19 cellular contexts compared by ENCODE assay signal in the genomic region with DNA sequence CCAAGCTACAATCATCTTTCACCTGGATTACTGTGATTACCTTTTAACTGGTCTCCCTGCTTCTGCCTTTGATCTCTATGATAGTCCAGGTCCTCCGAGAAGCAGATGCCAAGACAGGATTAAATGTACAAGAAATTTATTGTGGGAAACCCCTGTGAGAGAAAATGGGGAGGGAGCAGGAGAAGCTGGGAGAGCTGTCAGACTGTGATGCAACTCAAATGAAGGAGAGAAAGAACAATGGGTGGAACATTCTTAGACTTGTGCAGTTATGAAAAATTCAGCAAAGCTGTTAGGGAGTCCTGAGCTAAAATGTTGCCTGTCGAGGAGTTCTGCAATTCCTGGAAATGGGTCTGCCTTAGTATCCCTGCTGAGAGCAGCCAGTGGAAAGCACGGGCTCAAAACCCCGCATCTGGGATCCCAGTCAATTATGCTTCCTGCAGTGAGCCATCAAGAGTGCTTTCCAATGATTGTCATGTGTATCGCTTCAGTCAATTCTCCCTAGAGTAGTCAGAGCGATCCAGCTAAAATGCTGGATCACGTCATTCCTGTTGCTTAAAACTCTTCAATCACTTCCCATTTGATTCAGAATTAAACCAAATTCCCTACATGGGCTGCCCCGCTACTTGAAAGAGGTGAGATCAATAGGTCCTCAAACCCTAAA.
"Had no signal": no experiment of that assay in that cellular context is flagged by ENCODE, and none has a peak within 500 bp of the region (broad histone marks: within the 10 kb centered on the region; RNA-seq: fewer than 3 reads in every experiment).

No MANE protein-coding gene starts in this region.

- H3K9me3 Mint-ChIP-seq: activated T-cell treated with anti-CD3 and anti-CD28 coated beads, Interleukin-2, amount 50 U/mL, for 72 hours; central memory CD8-positive, alpha-beta T cell; effector memory CD8-positive, alpha-beta T cell; natural killer cell had no signal

- H3K4me3 ChIP-seq: tibial nerve, vagina had no signal

- H3K36me3 ChIP-seq: brain microvascular endothelial cell, tibial nerve, vagina had no signal

- DNase-seq: activated CD4-positive, alpha-beta memory T cell treated with anti-CD3 and anti-CD28 coated beads, Interleukin-2, amount 10 ng/mL, durations not matched to agents 7 days and 5 days; activated CD8-positive, alpha-beta memory T cell treated with anti-CD3 and anti-CD28 coated beads, Interleukin-2, amount 50 U/mL, for 48 hours; activated gamma-delta T cell; activated T-cell treated with anti-CD3 and anti-CD28 coated beads, Interleukin-2, amount 50 U/mL, for 72 hours; amygdala; effector memory CD8-positive, alpha-beta T cell; natural killer cell; nucleus accumbens; posterior cingulate gyrus; retina; stimulated activated CD4-positive, alpha-beta T cell treated with anti-CD3 and anti-CD28 coated beads, Interleukin-4, amount 100 ng/mL, for 1 hour; stimulated activated naive B cell treated with anti-CD40 and anti-IgM and Interleukin-4, amounts not matched to agents 10 μg/mL and 1 μg/mL and 100 μg/mL, for 72 hours; T-helper 1 cell had no signal

- H3K27ac ChIP-seq: tibial nerve, vagina, VCaP had no signal

- H3K9me3 ChIP-seq: tibial nerve, vagina had no signal

- H3K27ac Mint-ChIP-seq: activated CD4-positive, alpha-beta memory T cell treated with anti-CD3 and anti-CD28 coated beads, Interleukin-2, amount 10 ng/mL, durations not matched to agents 7 days and 5 days; activated naive CD4-positive, alpha-beta T cell treated with anti-CD3 and anti-CD28 coated beads, Interleukin-2, amount 50 U/mL, for 72 hours; activated T-cell treated with anti-CD3 and anti-CD28 coated beads, Interleukin-2, amount 50 U/mL, for 72 hours; stimulated activated naive B cell treated with anti-CD40 and anti-IgM and Interleukin-4, amounts not matched to agents 10 μg/mL and 1 μg/mL and 100 μg/mL, for 72 hours had no signal

- H3K27me3 ChIP-seq: brain microvascular endothelial cell, tibial nerve, vagina had no signal

- ATAC-seq: activated naive CD4-positive, alpha-beta T cell treated with anti-CD3 and anti-CD28 coated beads, Interleukin-2, amount 50 U/mL, for 72 hours; activated T-cell treated with anti-CD3 and anti-CD28 coated beads, Interleukin-2, amount 50 U/mL, for 72 hours; effector memory CD8-positive, alpha-beta T cell; natural killer cell; stimulated activated naive B cell treated with anti-CD40 and anti-IgM and Interleukin-4, amounts not matched to agents 10 μg/mL and 1 μg/mL and 100 μg/mL, for 72 hours had no signal

- H3K4me3 Mint-ChIP-seq: activated CD4-positive, alpha-beta memory T cell treated with anti-CD3 and anti-CD28 coated beads, Interleukin-2, amount 10 ng/mL, durations not matched to agents 7 days and 5 days; activated T-cell treated with anti-CD3 and anti-CD28 coated beads, Interleukin-2, amount 50 U/mL, for 72 hours; central memory CD8-positive, alpha-beta T cell; effector memory CD8-positive, alpha-beta T cell; natural killer cell; stimulated activated naive B cell treated with anti-CD40 and anti-IgM and Interleukin-4, amounts not matched to agents 10 μg/mL and 1 μg/mL and 100 μg/mL, for 72 hours had no signal

- H3K4me1 ChIP-seq: vagina had no signal

- H3K27me3 Mint-ChIP-seq: activated CD4-positive, alpha-beta memory T cell treated with anti-CD3 and anti-CD28 coated beads, Interleukin-2, amount 10 ng/mL, durations not matched to agents 7 days and 5 days; central memory CD8-positive, alpha-beta T cell; effector memory CD8-positive, alpha-beta T cell; stimulated activated naive B cell treated with anti-CD40 and anti-IgM and Interleukin-4, amounts not matched to agents 10 μg/mL and 1 μg/mL and 100 μg/mL, for 72 hours had no signal

- H3K36me3 Mint-ChIP-seq: activated naive CD4-positive, alpha-beta T cell treated with anti-CD3 and anti-CD28 coated beads, Interleukin-2, amount 50 U/mL, for 72 hours; natural killer cell had no signal
